Comparison of ENCODE assay signal across 21 cellular contexts in the genomic region with DNA sequence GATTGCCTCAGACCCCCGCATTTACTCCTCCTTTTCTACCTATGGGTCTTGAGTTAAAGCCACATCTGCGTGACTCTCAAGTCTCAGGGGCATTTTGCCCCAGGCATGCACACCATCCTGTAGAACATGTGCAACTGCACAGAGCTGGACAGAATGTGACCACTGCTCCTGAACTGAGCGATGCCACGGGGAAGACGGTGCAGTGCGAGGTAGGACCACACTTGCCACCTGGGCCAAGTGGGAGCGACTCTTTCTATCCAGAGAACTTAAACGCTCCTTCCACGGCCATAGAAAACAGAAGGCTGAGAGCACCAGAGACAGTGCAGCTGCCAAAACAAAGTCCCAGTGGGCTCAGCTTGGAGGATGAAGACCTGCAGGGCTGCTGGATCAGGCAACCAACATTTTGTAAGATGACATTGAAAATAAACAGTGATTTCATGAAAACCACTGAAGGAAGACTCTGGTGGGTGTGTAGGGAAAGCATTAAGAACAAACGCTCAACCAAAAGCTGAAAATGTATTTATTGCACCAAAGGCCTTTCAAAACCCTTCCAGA.
"Had no signal": no experiment of that assay in that cellular context is flagged by ENCODE, and none has a peak within 500 bp of the region (broad histone marks: within the 10 kb centered on the region; RNA-seq: fewer than 3 reads in every experiment).

No MANE protein-coding gene starts in this region.

- H3K9me3 ChIP-seq: colonic mucosa, gastroesophageal sphincter, ovary, psoas muscle, right atrium auricular region, SJSA1, upper lobe of left lung had no signal

- H3K4me3 ChIP-seq: colonic mucosa, gastroesophageal sphincter, neural progenitor cell, ovary, psoas muscle, right atrium auricular region, SJSA1, skin epidermis, upper lobe of left lung had no signal

- H3K4me3 Mint-ChIP-seq: activated B cell treated with CpG ODN at 0.5 μM for 24 hours; activated CD4-positive, alpha-beta memory T cell treated with anti-CD3 and anti-CD28 coated beads for 36 hours; activated naive CD8-positive, alpha-beta T cell treated with anti-CD3 and anti-CD28 coated beads for 36 hours; endodermal cell; memory B cell; neural progenitor cell; stimulated activated naive B cell treated with anti-CD40 and anti-IgM and Interleukin-4, amounts not matched to agents 10 μg/mL and 1 μg/mL and 100 μg/mL, for 72 hours had no signal

- H3K27ac ChIP-seq: colonic mucosa, epithelial cell of prostate, gastroesophageal sphincter, neural progenitor cell, ovary, psoas muscle, right atrium auricular region, SJSA1, upper lobe of left lung had no signal

- ATAC-seq: gastroesophageal sphincter; left cardiac atrium; psoas muscle; stimulated activated naive B cell treated with anti-CD40 and anti-IgM and Interleukin-4, amounts not matched to agents 10 μg/mL and 1 μg/mL and 100 μg/mL, for 72 hours had no signal

- DNase-seq: activated CD4-positive, alpha-beta memory T cell treated with anti-CD3 and anti-CD28 coated beads for 36 hours; activated CD4-positive, alpha-beta T cell treated with anti-CD3 and anti-CD28 coated beads for 48 hours; activated naive CD8-positive, alpha-beta T cell treated with anti-CD3 and anti-CD28 coated beads for 36 hours; colonic mucosa; endodermal cell; hypothalamus; islet precursor cell; left cardiac atrium; ovary; psoas muscle; stimulated activated CD4-positive, alpha-beta T cell treated with anti-CD3 and anti-CD28 coated beads, Interleukin-2, amount 100 ng/mL, for 24 hours; stimulated activated naive B cell treated with anti-CD40 and anti-IgM and Interleukin-4, amounts not matched to agents 10 μg/mL and 1 μg/mL and 100 μg/mL, for 72 hours had no signal

- H3K36me3 Mint-ChIP-seq: activated CD4-positive, alpha-beta memory T cell treated with anti-CD3 and anti-CD28 coated beads for 36 hours; memory B cell; neural progenitor cell; stimulated activated naive B cell treated with anti-CD40 and anti-IgM and Interleukin-4, amounts not matched to agents 10 μg/mL and 1 μg/mL and 100 μg/mL, for 72 hours had no signal

- H3K4me1 Mint-ChIP-seq: activated B cell treated with CpG ODN at 0.5 μM for 24 hours, endodermal cell had no signal

- H3K4me1 ChIP-seq: colonic mucosa, neural progenitor cell, psoas muscle, right atrium auricular region, SJSA1, upper lobe of left lung had no signal

- H3K27me3 ChIP-seq: colonic mucosa, neural progenitor cell, ovary, right atrium auricular region, upper lobe of left lung had no signal

- H3K36me3 ChIP-seq: colonic mucosa, gastroesophageal sphincter, neural progenitor cell, ovary, right atrium auricular region, SJSA1, upper lobe of left lung had no signal

- H3K27ac Mint-ChIP-seq: activated B cell treated with CpG ODN at 0.5 μM for 24 hours; activated CD4-positive, alpha-beta memory T cell treated with anti-CD3 and anti-CD28 coated beads for 36 hours; endodermal cell; memory B cell; neural progenitor cell; stimulated activated naive B cell treated with anti-CD40 and anti-IgM and Interleukin-4, amounts not matched to agents 10 μg/mL and 1 μg/mL and 100 μg/mL, for 72 hours had no signal

- H3K9me3 Mint-ChIP-seq: activated B cell treated with CpG ODN at 0.5 μM for 24 hours; activated CD4-positive, alpha-beta memory T cell treated with anti-CD3 and anti-CD28 coated beads for 36 hours; endodermal cell; memory B cell had no signal
